28 cellular contexts compared by ENCODE assay signal in the genomic region with DNA sequence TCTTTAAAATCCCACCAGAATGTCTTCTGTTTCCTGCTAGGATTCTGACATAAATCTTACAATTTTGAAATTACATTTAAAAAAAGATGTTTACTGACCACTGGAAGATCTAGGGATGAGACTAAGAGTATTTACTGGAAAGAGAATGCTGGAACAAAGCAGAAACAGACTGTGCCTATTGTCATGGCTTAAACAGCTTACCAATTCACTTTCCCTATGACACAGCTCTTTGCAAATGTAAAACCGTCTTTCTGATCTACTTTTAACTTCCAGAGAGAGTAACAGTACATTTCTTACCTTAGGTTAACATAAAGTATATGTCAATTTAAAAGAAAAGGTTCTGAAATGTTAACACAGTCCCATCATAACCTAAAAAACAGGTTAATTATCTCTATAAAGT.
"Had no signal": no experiment of that assay in that cellular context is flagged by ENCODE, and none has a peak within 500 bp of the region (broad histone marks: within the 10 kb centered on the region; RNA-seq: fewer than 3 reads in every experiment).

No MANE protein-coding gene starts in this region.

- H3K27me3 ChIP-seq: brain microvascular endothelial cell, pancreas, sigmoid colon, vagina had no signal

- H3K27ac ChIP-seq: brain microvascular endothelial cell, pancreas, psoas muscle, sigmoid colon, vagina, WERI-Rb-1 had no signal

- H3K4me3 ChIP-seq: pancreas, psoas muscle, sigmoid colon, vagina had no signal

- DNase-seq: activated CD4-positive, alpha-beta memory T cell treated with anti-CD3 and anti-CD28 coated beads for 36 hours; activated CD4-positive, alpha-beta T cell treated with anti-CD3 and anti-CD28 coated beads, Interleukin-2, amount 10 ng/mL, durations not matched to agents 24 days and 14 days; activated CD4-positive, CD25-positive, alpha-beta regulatory T cell treated with anti-CD3 and anti-CD28 coated beads, Interleukin-2, amount 50 U/mL, for 72 hours; activated CD8-positive, alpha-beta memory T cell treated with anti-CD3 and anti-CD28 coated beads, Interleukin-2, amount 50 U/mL, for 4 hours; activated gamma-delta T cell treated with Interleukin-2 at 50 U/mL for 16 hours; activated naive CD4-positive, alpha-beta T cell treated with anti-CD3 and anti-CD28 coated beads, Interleukin-2, amount 50 U/mL, for 16 hours; activated T-cell treated with anti-CD3 and anti-CD28 coated beads, Interleukin-2, amount 50 U/mL, for 24 hours; amniotic stem cell; brain microvascular endothelial cell; caudate nucleus; cortex of kidney; foreskin fibroblast; immature natural killer cell; midbrain; naive thymus-derived CD4-positive, alpha-beta T cell; nucleus accumbens; pancreas; psoas muscle; sigmoid colon; small intestine; stimulated activated CD4-positive, alpha-beta T cell treated with anti-CD3 and anti-CD28 coated beads, Interleukin-4, amount 100 ng/mL, for 4 hours; stimulated activated CD8-positive, alpha-beta memory T cell treated with anti-CD3 and anti-CD28 coated beads, Interleukin-4, amount 100 ng/mL, for 48 hours; stimulated activated naive CD8-positive, alpha-beta T cell treated with anti-CD3 and anti-CD28 coated beads, Interleukin-15, amount 100 ng/mL, for 72 hours; WERI-Rb-1 had no signal

- H3K36me3 ChIP-seq: brain microvascular endothelial cell, pancreas, WERI-Rb-1 had no signal

- FAIRE-seq: endothelial cell of umbilical vein, pancreas, small intestine had no signal

- H3K9me3 ChIP-seq: pancreas, psoas muscle, sigmoid colon, vagina had no signal

- ATAC-seq: activated T-helper 17 cell treated with anti-CD3 and anti-CD28 coated beads, Interleukin-2, amount 50 U/mL, for 72 hours; naive thymus-derived CD4-positive, alpha-beta T cell; pancreas; psoas muscle; stimulated activated memory B cell treated with anti-CD40 and anti-IgM and Interleukin-4, amounts not matched to agents 10 μg/mL and 1 μg/mL and 100 μg/mL, for 72 hours; stimulated activated naive CD8-positive, alpha-beta T cell treated with anti-CD3 and anti-CD28 coated beads, Interleukin-15, amount 100 ng/mL, for 72 hours had no signal

- H3K4me1 ChIP-seq: pancreas, psoas muscle, sigmoid colon, vagina had no signal
